In genomic region chr12:125246346-125246656, GRCh38 we compare ENCODE assay signal across 19 cellular contexts.
"Had no signal": no experiment of that assay in that cellular context is flagged by ENCODE, and none has a peak within 500 bp of the region (broad histone marks: within the 10 kb centered on the region; RNA-seq: fewer than 3 reads in every experiment).

No MANE protein-coding gene starts in this region.

- H3K4me1 ChIP-seq: ascending aorta, gastroesophageal sphincter, lower lobe of right lung, testis, upper lobe of right lung had no signal

- H3K27me3 ChIP-seq: ascending aorta, testis had no signal

- H3K36me3 ChIP-seq: ascending aorta, gastroesophageal sphincter, lower lobe of right lung, neutrophil, upper lobe of right lung had no signal

- H3K4me1 Mint-ChIP-seq: activated T-helper 17 cell treated with anti-CD3 and anti-CD28 coated beads, Interleukin-2, amount 50 U/mL, for 72 hours had no signal

- H3K36me3 Mint-ChIP-seq: mesothelial cell of epicardium had no signal

- H3K27ac ChIP-seq: ascending aorta, lower lobe of right lung, neutrophil, testis, upper lobe of right lung had no signal

- H3K4me3 Mint-ChIP-seq: activated T-helper 17 cell treated with anti-CD3 and anti-CD28 coated beads, Interleukin-2, amount 50 U/mL, for 72 hours; mesothelial cell of epicardium; stimulated activated naive CD8-positive, alpha-beta T cell treated with anti-CD3 and anti-CD28 coated beads, Interleukin-15, Interleukin-2, amounts not matched to agents 100 ng/mL and 50 ng/mL, for 24 hours had no signal

- DNase-seq: activated naive CD4-positive, alpha-beta T cell treated with Interleukin-2 at 50 U/mL for 16 hours; activated T-cell treated with anti-CD3 and anti-CD28 coated beads for 4 hours; central memory CD4-positive, alpha-beta T cell; cortex of kidney; effector CD8-positive, alpha-beta T cell; left colon; lower lobe of right lung; T-helper 1 cell; T1000; testis; upper lobe of right lung had no signal

- H3K9me3 ChIP-seq: ascending aorta, gastroesophageal sphincter, lower lobe of right lung, neutrophil, testis, upper lobe of right lung had no signal

- H3K9me3 Mint-ChIP-seq: activated T-helper 17 cell treated with anti-CD3 and anti-CD28 coated beads, Interleukin-2, amount 50 U/mL, for 72 hours; mesothelial cell of epicardium; stimulated activated naive CD8-positive, alpha-beta T cell treated with anti-CD3 and anti-CD28 coated beads, Interleukin-15, Interleukin-2, amounts not matched to agents 100 ng/mL and 50 ng/mL, for 24 hours had no signal

- ATAC-seq: activated CD4-positive, CD25-positive, alpha-beta regulatory T cell treated with anti-CD3 and anti-CD28 coated beads, Interleukin-2, amount 50 U/mL, for 24 hours; activated T-helper 17 cell treated with anti-CD3 and anti-CD28 coated beads, Interleukin-2, amount 50 U/mL, for 72 hours; gastroesophageal sphincter; left colon; lower lobe of right lung; SK-N-SH treated with all-trans-retinoic acid at 6 μM for 48 hours; upper lobe of right lung had no signal

- H3K27ac Mint-ChIP-seq: activated T-helper 17 cell treated with anti-CD3 and anti-CD28 coated beads, Interleukin-2, amount 50 U/mL, for 72 hours; mesothelial cell of epicardium; stimulated activated naive CD8-positive, alpha-beta T cell treated with anti-CD3 and anti-CD28 coated beads, Interleukin-15, Interleukin-2, amounts not matched to agents 100 ng/mL and 50 ng/mL, for 24 hours had no signal

- H3K4me3 ChIP-seq: ascending aorta, gastroesophageal sphincter, lower lobe of right lung, testis, upper lobe of right lung had no signal
